Comparison of ENCODE assay signal across 20 cellular contexts in genomic region chr18:48750485-48751175, GRCh38.
DNase-seq lines count a peak whose midpoint lies in the region; ATAC-seq and TF ChIP-seq lines count a peak whose summit lies in the region.
"Had no signal": no experiment of that assay in that cellular context is flagged by ENCODE, and none has a peak within 500 bp of the region (broad histone marks: within the 10 kb centered on the region; RNA-seq: fewer than 3 reads in every experiment).

No MANE protein-coding gene starts in this region.

- peak overlapping the region in 1 of 4 donors; percentile 55 for H3K27ac ChIP-seq in Peyer's patch
- H3K27ac ChIP-seq: A549, right lobe of liver had no signal

- H3K9me3 ChIP-seq in Peyer's patch = no peaks in the 10 kb centered on the region
- H3K9me3 ChIP-seq: A549, adrenal gland, gastrocnemius medialis, right lobe of liver had no signal

- H3K4me1 ChIP-seq in Peyer's patch = no peaks in the 10 kb centered on the region
- H3K4me1 ChIP-seq: A549, right lobe of liver had no signal

- no peak overlapping the region for H3K4me3 ChIP-seq in Peyer's patch
- H3K4me3 ChIP-seq: A549, adrenal gland, dorsolateral prefrontal cortex, gastrocnemius medialis, right lobe of liver had no signal

- H3K27me3 ChIP-seq in Peyer's patch = no peaks in the 10 kb centered on the region
- H3K27me3 ChIP-seq: adrenal gland, dorsolateral prefrontal cortex, gastrocnemius medialis, right lobe of liver had no signal

- DNase-seq in AG08395 (ENCODE audit: low spot score) = peak; percentile 71
- peak; percentile 86 for DNase-seq in UCSD-AML1 (lab: John Stamatoyannopoulos, UW; ENCODE audit: unreplicated experiment)
- peak; percentile 70 for DNase-seq in Right ventricle myocardium superior
- peak; percentile 92 for DNase-seq in posterior vena cava (ENCODE audit: low spot score)
- no peak for DNase-seq in Peyer's patch
- no peak for DNase-seq in NOMO-1 treated with dmso at 0.1 percent for 144 hours (lab: John Stamatoyannopoulos, UW; ENCODE audit: unreplicated experiment)
- DNase-seq: activated CD4-positive, CD25-positive, alpha-beta regulatory T cell treated with anti-CD3 and anti-CD28 coated beads, Interleukin-2, amount 50 U/mL, for 72 hours; COR-L47; dorsolateral prefrontal cortex; H7; NCI-H1092; NCI-H345; T-cell had no signal

- no peak for TF ChIP-seq CTCF in Peyer's patch (IDR thresholded peaks at IDR 0.05)

- ATAC-seq in Right ventricle myocardium superior (ENCODE audit: poor library complexity) (peak; percentile 59), HG02938 (IDR thresholded peaks at IDR 0.05; ENCODE audit: unreplicated experiment) (no peak), HG02885 (IDR thresholded peaks at IDR 0.05; ENCODE audit: poor library complexity, unreplicated experiment) (no peak)
- ATAC-seq: A549; natural killer cell treated with Interleukin-12 subunit alpha and Interleukin-12 subunit beta and Interleukin-15 and Interleukin-18, amount 100 ng/mL, for 72 hours; T-cell had no signal

- intact Hi-C loops in Right ventricle myocardium superior (cut with DNase I) (no loop called here), posterior vena cava (cut with DNase I) (loop anchor here (5.0 to 10.0 kb wide), 2 partner anchors 33 to 66 kb away; no protein-coding TSS in a partner anchor)

- no peaks in the 10 kb centered on the region for H3K36me3 ChIP-seq in Peyer's patch
- H3K36me3 ChIP-seq: adrenal gland, gastrocnemius medialis, right lobe of liver had no signal

- TF ChIP-seq POLR2A in Peyer's patch (IDR thresholded peaks at IDR 0.05) = no peak

Comparison
In these comparisons a context has a peak if more than half of its experiments do, and no peak if none do; other contexts are left out.
1. DNase-seq: peak in AG08395 (single experiment), UCSD-AML1 (single experiment), Right ventricle myocardium superior (single experiment) and posterior vena cava (single experiment); none in Peyer's patch (0 of 3) and NOMO-1 treated with dmso at 0.1 percent for 144 hours (single experiment).